In genomic region chr12:51172515-51173431, GRCh38 we compare ENCODE assay signal across 8 cellular contexts. TPM values are rescaled to one million over a fixed set of nuclear protein-coding genes. Genes with fewer than 3 reads are reported as not detected.
DNase-seq lines count a peak whose midpoint lies in the region; ATAC-seq and TF ChIP-seq lines count a peak whose summit lies in the region.

TFCP2 (minus strand) TSS chr12:51173135; CDS start chr12:51172422, 713 bp downstream.

- H2AFZ ChIP-seq in DND-41 (ENCODE audit: low read depth, low read length), result peak within 1 kb of the TSS; percentile 95
- peak within 1 kb of the TSS; percentile 98 for H2AFZ ChIP-seq in fibroblast of lung (ENCODE audit: low read length)

- H3K4me1 ChIP-seq in DND-41 (ENCODE audit: insufficient read depth, low read length), result peaks cover 32% of the 10 kb centered on the region
- H3K4me1 ChIP-seq in RWPE2 (ENCODE audit: insufficient read depth, poor library complexity, severe bottlenecking), result peaks cover 13% of the 10 kb centered on the region
- peaks cover 3% of the 10 kb centered on the region for H3K4me1 ChIP-seq in fibroblast of lung (ENCODE audit: control insufficient read depth, extremely low read depth, insufficient read depth, low read length)
- H3K4me1 ChIP-seq in naive thymus-derived CD4-positive, alpha-beta T cell (ENCODE audit: control insufficient read depth in 2 of 2, insufficient read depth in 2 of 2, low read length in 2 of 2), result peaks cover 5 to 7% of the 10 kb centered on the region in 2 donors

- TF ChIP-seq CTCF in DND-41 (IDR thresholded peaks at IDR 0.05; ENCODE audit: borderline replicate concordance, extremely low read depth, low read length, poor library complexity, severe bottlenecking) (no peak), RWPE2 (IDR thresholded peaks at IDR 0.05; ENCODE audit: poor library complexity, severe bottlenecking) (no peak), fibroblast of lung (conservative IDR thresholded peaks at IDR 0.05 in 1 of 2, IDR thresholded peaks at IDR 0.05 in 1 of 2; ENCODE audit: low read depth in 1 of 2, low read length in 2 of 2) (no peak)

- DNase-seq in DND-41, result peak; percentile 94
- DNase-seq in RWPE2 (ENCODE audit: low spot score), result peak; percentile 95
- peak; percentile 97 for DNase-seq in fibroblast of lung (ENCODE audit: low read depth in 2 of 2)
- DNase-seq in naive thymus-derived CD4-positive, alpha-beta T cell, result peak; percentile 81 to 93 (median 91)

- H3K4me3 Mint-ChIP-seq in activated T-helper 17 cell treated with anti-CD3 and anti-CD28 coated beads, Interleukin-2, amount 50 U/mL, for 72 hours, result no peak within 1 kb of the TSS
- H3K4me3 Mint-ChIP-seq in naive thymus-derived CD4-positive, alpha-beta T cell, result peak within 1 kb of the TSS in 5 of 10 donors; percentile 77 to 89 (median 87)
- peak within 1 kb of the TSS; percentile 78 for H3K4me3 Mint-ChIP-seq in stimulated activated memory B cell treated with anti-CD40 and anti-IgM and Interleukin-4, amounts not matched to agents 10 μg/mL and 1 μg/mL and 100 μg/mL, for 72 hours

- CTCF ChIA-PET in naive thymus-derived CD4-positive, alpha-beta T cell (lab: Charles Lee), result no interaction called here

- H3K27ac ChIP-seq in DND-41 (ENCODE audit: low read length) (peak within 1 kb of the TSS; percentile 90), KOPT-K1 (ENCODE audit: low read depth, low read length, poor library complexity, severe bottlenecking) (peak within 1 kb of the TSS; percentile 78), RWPE2 (ENCODE audit: poor library complexity, severe bottlenecking) (peak within 1 kb of the TSS; percentile 75), fibroblast of lung (ENCODE audit: insufficient read depth, low read length) (peak within 1 kb of the TSS; percentile 100)
- H3K27ac ChIP-seq in naive thymus-derived CD4-positive, alpha-beta T cell (ENCODE audit: low read depth, low read length), result peak within 1 kb of the TSS; percentile 99

- H3K4me2 ChIP-seq in DND-41 (ENCODE audit: insufficient read depth, low read length) (peak within 1 kb of the TSS; percentile 93), fibroblast of lung (ENCODE audit: extremely low read depth, insufficient read depth, low read length) (peak within 1 kb of the TSS; percentile 94)

- H3K9ac ChIP-seq in DND-41 (ENCODE audit: low read depth, low read length) (peak within 1 kb of the TSS; percentile 81), fibroblast of lung (ENCODE audit: insufficient read depth, low read length) (peak within 1 kb of the TSS; percentile 99)

- no peaks in the 10 kb centered on the region for H3K9me3 Mint-ChIP-seq in activated T-helper 17 cell treated with anti-CD3 and anti-CD28 coated beads, Interleukin-2, amount 50 U/mL, for 72 hours
- H3K9me3 Mint-ChIP-seq in naive thymus-derived CD4-positive, alpha-beta T cell, result no peaks in the 10 kb centered on the region
- H3K9me3 Mint-ChIP-seq in stimulated activated memory B cell treated with anti-CD40 and anti-IgM and Interleukin-4, amounts not matched to agents 10 μg/mL and 1 μg/mL and 100 μg/mL, for 72 hours, result no peaks in the 10 kb centered on the region

- peak; percentile 97 for ATAC-seq in DND-41 (ENCODE audit: insufficient read depth, low read depth)
- peak; percentile 93 for ATAC-seq in GM21825 (IDR thresholded peaks at IDR 0.05; ENCODE audit: unreplicated experiment)
- ATAC-seq in RWPE2 (ENCODE audit: low read depth), result peak; percentile 92
- ATAC-seq in activated T-helper 17 cell treated with anti-CD3 and anti-CD28 coated beads, Interleukin-2, amount 50 U/mL, for 72 hours (replicated peaks), result peak; percentile 98
- peak; percentile 98 for ATAC-seq in naive thymus-derived CD4-positive, alpha-beta T cell
- peak; percentile 99 for ATAC-seq in stimulated activated memory B cell treated with anti-CD40 and anti-IgM and Interleukin-4, amounts not matched to agents 10 μg/mL and 1 μg/mL and 100 μg/mL, for 72 hours

- POLR2A ChIA-PET in naive thymus-derived CD4-positive, alpha-beta T cell (lab: Charles Lee), result interaction anchor here (1.0 to 1.6 kb wide), 4 partner anchors 12 to 68 kb away, joined by 3 to 10 read pairs (median 3); partner anchors contain the start of gene POU6F1

- H3K4me1 Mint-ChIP-seq in activated T-helper 17 cell treated with anti-CD3 and anti-CD28 coated beads, Interleukin-2, amount 50 U/mL, for 72 hours, result peaks cover 10% of the 10 kb centered on the region
- H3K4me1 Mint-ChIP-seq in naive thymus-derived CD4-positive, alpha-beta T cell, result peaks cover 9 to 24% (median 14%) of the 10 kb centered on the region in 7 donors
- peaks cover 18% of the 10 kb centered on the region for H3K4me1 Mint-ChIP-seq in stimulated activated memory B cell treated with anti-CD40 and anti-IgM and Interleukin-4, amounts not matched to agents 10 μg/mL and 1 μg/mL and 100 μg/mL, for 72 hours

- H3K36me3 ChIP-seq in DND-41 (ENCODE audit: insufficient read depth, low read length), result peaks cover 7% of the 10 kb centered on the region; the same call in 1 of the 2 replicates
- H3K36me3 ChIP-seq in KOPT-K1 (ENCODE audit: insufficient read depth, low read length), result peaks cover 5% of the 10 kb centered on the region
- H3K36me3 ChIP-seq in RWPE2 (ENCODE audit: low read depth), result peaks cover 14% of the 10 kb centered on the region; the same call in 1 of the 2 replicates
- no peaks in the 10 kb centered on the region for H3K36me3 ChIP-seq in fibroblast of lung (ENCODE audit: control insufficient read depth, insufficient read depth, low read length)
- peaks cover 0 to 5% (median 0%) of the 10 kb centered on the region in 3 experiments for H3K36me3 ChIP-seq in naive thymus-derived CD4-positive, alpha-beta T cell (ENCODE audit: control insufficient read depth in 2 of 3, insufficient read depth in 3 of 3, low read length in 3 of 3)

- H3K79me2 ChIP-seq in DND-41 (ENCODE audit: insufficient read depth, low read length) (peaks cover 52% of the 10 kb centered on the region), fibroblast of lung (ENCODE audit: control insufficient read depth, insufficient read depth, low read length) (peaks cover 34% of the 10 kb centered on the region)

- H3K4me3 ChIP-seq in DND-41 (ENCODE audit: low read depth in 1 of 2, low read length in 2 of 2) (peak within 1 kb of the TSS; percentile 71 to 82), RWPE2 (ENCODE audit: severe bottlenecking) (peak within 1 kb of the TSS; percentile 66), fibroblast of lung (replicated peaks in 1 of 4; ENCODE audit: control extremely low read depth in 1 of 4, insufficient read depth in 1 of 4, low read depth in 3 of 4, low read length in 4 of 4) (peak within 1 kb of the TSS; percentile 75 to 99 (median 96))
- H3K4me3 ChIP-seq in naive thymus-derived CD4-positive, alpha-beta T cell (ENCODE audit: low read length), result peak within 1 kb of the TSS; percentile 98

- intact Hi-C loops in naive thymus-derived CD4-positive, alpha-beta T cell (cut with micrococcal nuclease), result loop anchor here (1.0 to 10.0 kb wide), 10 partner anchors 45 to 1148 kb away; partner anchors contain the start of genes CSRNP2 (in 2 of the 2), DAZAP2 (in 2 of the 2), LETMD1 (in 2 of the 2) and POU6F1 (in 2 of the 2)

- H3K9me3 ChIP-seq in DND-41 (ENCODE audit: insufficient read depth, low read length, severe bottlenecking) (no peaks in the 10 kb centered on the region), KOPT-K1 (ENCODE audit: insufficient read depth, low read length, poor library complexity, severe bottlenecking) (no peaks in the 10 kb centered on the region), RWPE2 (ENCODE audit: severe bottlenecking) (no peaks in the 10 kb centered on the region), fibroblast of lung (ENCODE audit: control insufficient read depth, insufficient read depth, low read depth, low read length) (no peaks in the 10 kb centered on the region)
- no peaks in the 10 kb centered on the region for H3K9me3 ChIP-seq in naive thymus-derived CD4-positive, alpha-beta T cell (ENCODE audit: control insufficient read depth in 2 of 3, low read length in 3 of 3)

- H3K27me3 Mint-ChIP-seq in activated T-helper 17 cell treated with anti-CD3 and anti-CD28 coated beads, Interleukin-2, amount 50 U/mL, for 72 hours, result no peaks in the 10 kb centered on the region
- H3K27me3 Mint-ChIP-seq in naive thymus-derived CD4-positive, alpha-beta T cell, result no peaks in the 10 kb centered on the region
- no peaks in the 10 kb centered on the region for H3K27me3 Mint-ChIP-seq in stimulated activated memory B cell treated with anti-CD40 and anti-IgM and Interleukin-4, amounts not matched to agents 10 μg/mL and 1 μg/mL and 100 μg/mL, for 72 hours

- H4K20me1 ChIP-seq in DND-41 (ENCODE audit: insufficient read depth, low read length) (peaks cover 11% of the 10 kb centered on the region; the same call in 1 of the 2 replicates), fibroblast of lung (ENCODE audit: control insufficient read depth, extremely low read depth, insufficient read depth, low read length) (no peaks in the 10 kb centered on the region)

- H3K27me3 ChIP-seq in DND-41 (ENCODE audit: insufficient read depth, low read length, poor library complexity) (no peaks in the 10 kb centered on the region), RWPE2 (ENCODE audit: insufficient read depth, poor library complexity, severe bottlenecking) (no peaks in the 10 kb centered on the region), fibroblast of lung (ENCODE audit: control insufficient read depth, insufficient read depth, low read length) (no peaks in the 10 kb centered on the region)
- no peaks in the 10 kb centered on the region for H3K27me3 ChIP-seq in naive thymus-derived CD4-positive, alpha-beta T cell (ENCODE audit: control insufficient read depth in 2 of 2, insufficient read depth in 2 of 2, low read length in 2 of 2)

- peak within 1 kb of the TSS; percentile 59 for H3K27ac Mint-ChIP-seq in activated T-helper 17 cell treated with anti-CD3 and anti-CD28 coated beads, Interleukin-2, amount 50 U/mL, for 72 hours
- peak within 1 kb of the TSS in 6 of 9 donors; percentile 56 to 90 (median 82) for H3K27ac Mint-ChIP-seq in naive thymus-derived CD4-positive, alpha-beta T cell
- no peak within 1 kb of the TSS for H3K27ac Mint-ChIP-seq in stimulated activated memory B cell treated with anti-CD40 and anti-IgM and Interleukin-4, amounts not matched to agents 10 μg/mL and 1 μg/mL and 100 μg/mL, for 72 hours

- peaks cover 9% of the 10 kb centered on the region for H3K36me3 Mint-ChIP-seq in activated T-helper 17 cell treated with anti-CD3 and anti-CD28 coated beads, Interleukin-2, amount 50 U/mL, for 72 hours (ENCODE audit: low read depth)
- H3K36me3 Mint-ChIP-seq in naive thymus-derived CD4-positive, alpha-beta T cell, result peaks cover 0 to 9% (median 0%) of the 10 kb centered on the region in 5 donors
- peaks cover 6% of the 10 kb centered on the region for H3K36me3 Mint-ChIP-seq in stimulated activated memory B cell treated with anti-CD40 and anti-IgM and Interleukin-4, amounts not matched to agents 10 μg/mL and 1 μg/mL and 100 μg/mL, for 72 hours

RNA-seq across cellular contexts. Expression of gene TFCP2, which starts in this region (rescaled TPM):
- total RNA-seq in activated T-helper 17 cell treated with anti-CD3 and anti-CD28 coated beads, Interleukin-2, amount 50 U/mL, for 72 hours, result 10 to 100 TPM; 30.4 to 30.7 TPM
- 7.7 and 9.4 TPM in 2 replicates for total RNA-seq in fibroblast of lung
- 21.7 and 23.0 TPM in 2 replicates for polyA plus RNA-seq in fibroblast of lung
- 17.4 and 18.1 TPM in 2 replicates for polyA plus RNA-seq in fibroblast of lung (2012)
- polyA minus RNA-seq in fibroblast of lung (ENCODE audit: low replicate concordance), result 3.3 and 3.9 TPM in 2 replicates
- total RNA-seq in naive thymus-derived CD4-positive, alpha-beta T cell, result 10 to 100 TPM; 23.4 to 42.3 (median 36.6) TPM
- 10 to 100 TPM; 10.8 to 16.6 TPM for polyA plus RNA-seq in naive thymus-derived CD4-positive, alpha-beta T cell

Comparison
In these comparisons a context has a peak if more than half of its experiments do, and no peak if none do; other contexts are left out.
1. Peak in every context shown above with its lines: DNase-seq, ATAC-seq, H3K4me3 ChIP-seq and H3K27ac ChIP-seq.